In genomic region chr12:111757361-111758119, GRCh38 we compare ENCODE assay signal across 9 cellular contexts. TPM values are rescaled to one million over a fixed set of nuclear protein-coding genes. Genes with fewer than 3 reads are reported as not detected.
A peak's percentile ranks its signal among the peaks of the same experiment; 100 is the strongest.
DNase-seq lines count a peak whose midpoint lies in the region; ATAC-seq and TF ChIP-seq lines count a peak whose summit lies in the region.
"Had no signal": no experiment of that assay in that cellular context is flagged by ENCODE, and none has a peak within 500 bp of the region (broad histone marks: within the 10 kb centered on the region; RNA-seq: fewer than 3 reads in every experiment).

No MANE protein-coding gene starts in this region.

- CTCF ChIA-PET in Calu3 (lab: Charles Lee) = no interaction called here

- no TSS peak for BruUV-seq in Calu3 (replicated peaks; lab: Mats Ljungman, UMichigan)

- DNase-seq in DMS79 treated with DMSO at 0.1 percent for 48 hours (lab: John Stamatoyannopoulos, UW) (peak; percentile 7), DMS79 (lab: John Stamatoyannopoulos, UW) (no peak), NOMO-1 treated with DMSO at 0.1 percent for 48 hours (lab: John Stamatoyannopoulos, UW; ENCODE audit: unreplicated experiment) (peak; percentile 92), esophagus squamous epithelium (lab: John Stamatoyannopoulos, UW) (no peak), pons (ENCODE audit: low spot score) (peak; percentile 66), COR-L47 (lab: John Stamatoyannopoulos, UW) (no peak), Calu3 (no peak)

- no peak overlapping the region for H3K4me3 Mint-ChIP-seq in Calu3 (ENCODE audit: low read depth, unreplicated experiment)

- no peaks in the 10 kb centered on the region for H3K9me3 Mint-ChIP-seq in Calu3 (ENCODE audit: low read depth, unreplicated experiment)

- intact Hi-C loops in esophagus squamous epithelium (cut with DNase I) = no loop called here
- intact Hi-C loops in Calu3 (cut with micrococcal nuclease; ENCODE audit: unreplicated experiment) = no loop called here

- WGBS in esophagus squamous epithelium, 2 donors = 23 to 30% methylated on average over 5 to 7 of the region's 15 CpGs

- H3K27me3 Mint-ChIP-seq in Calu3 (ENCODE audit: unreplicated experiment) = no peaks in the 10 kb centered on the region

- H3K27ac ChIP-seq in esophagus squamous epithelium = peak overlapping the region; percentile 81 to 85 (median 82)
- H3K27ac ChIP-seq: 22Rv1 had no signal

- peaks cover 5% of the 10 kb centered on the region for H3K36me3 Mint-ChIP-seq in Calu3 (ENCODE audit: insufficient read depth, unreplicated experiment)

- no peak for ATAC-seq in HG03025 (IDR thresholded peaks at IDR 0.05; ENCODE audit: low FRiP score, unreplicated experiment)

- H3K27me3 ChIP-seq in esophagus squamous epithelium = no peaks in the 10 kb centered on the region

- H3K36me3 ChIP-seq in esophagus squamous epithelium = peaks cover 0 to 32% (median 0%) of the 10 kb centered on the region in 3 donors

- H3K9me3 ChIP-seq in esophagus squamous epithelium = no peaks in the 10 kb centered on the region

- H3K4me1 Mint-ChIP-seq in Calu3 (ENCODE audit: low read depth, unreplicated experiment) = no peaks in the 10 kb centered on the region

- H3K27ac Mint-ChIP-seq in Calu3 (ENCODE audit: unreplicated experiment) = no peak overlapping the region

- no peak overlapping the region for H3K4me3 ChIP-seq in esophagus squamous epithelium

- TF ChIP-seq POLR2A in esophagus squamous epithelium (IDR thresholded peaks at IDR 0.05) = no peak

- peaks cover 21 to 57% (median 27%) of the 10 kb centered on the region in 3 donors for H3K4me1 ChIP-seq in esophagus squamous epithelium

- TF ChIP-seq CTCF in esophagus squamous epithelium (IDR thresholded peaks at IDR 0.05) = no peak
- TF ChIP-seq CTCF in Calu3 (IDR thresholded peaks at IDR 0.05; ENCODE audit: unreplicated experiment) = no peak

RNA-seq across cellular contexts. Expression of gene ALDH2, which starts 9.2 kb away (rescaled TPM):
- total RNA-seq in esophagus squamous epithelium (100 to 1,000 TPM in 2 of 4 donors, 10 to 100 TPM in 2; 71.8 to 169 (median 104) TPM), Calu3 (2022) (152 and 168 TPM in 2 replicates)

Comparison
In these comparisons a context has a peak if more than half of its experiments do, and no peak if none do; other contexts are left out.
1. DNase-seq: peak in DMS79 treated with DMSO at 0.1 percent for 48 hours (single experiment), NOMO-1 treated with DMSO at 0.1 percent for 48 hours (single experiment) and pons (single experiment); none in DMS79 (single experiment), esophagus squamous epithelium (single experiment), COR-L47 (single experiment) and Calu3 (single experiment).